In genomic region chr10:29636178-29636577, GRCh38 we compare ENCODE assay signal across 9 cellular contexts. TPM values are rescaled to one million over a fixed set of nuclear protein-coding genes. Genes with fewer than 3 reads are reported as not detected.
DNase-seq lines count a peak whose midpoint lies in the region; ATAC-seq and TF ChIP-seq lines count a peak whose summit lies in the region.
"Had no signal": no experiment of that assay in that cellular context is flagged by ENCODE, and none has a peak within 500 bp of the region (broad histone marks: within the 10 kb centered on the region; RNA-seq: fewer than 3 reads in every experiment).

No MANE protein-coding gene starts in this region.

- no peak for TF ChIP-seq CTCF in neural progenitor cell (IDR thresholded peaks at IDR 0.05)

- H3K9me3 Mint-ChIP-seq in neural progenitor cell: peaks cover 5% of the 10 kb centered on the region

- H4K20me1 ChIP-seq in neural progenitor cell (ENCODE audit: low read depth): no peaks in the 10 kb centered on the region

- peaks cover 30% of the 10 kb centered on the region for H3K4me1 ChIP-seq in effector memory CD4-positive, alpha-beta T cell (ENCODE audit: control insufficient read depth, insufficient read depth, low read length, poor library complexity, severe bottlenecking)
- peaks cover 34% of the 10 kb centered on the region for H3K4me1 ChIP-seq in neural progenitor cell

- peaks cover 28% of the 10 kb centered on the region for H3K4me1 Mint-ChIP-seq in neural progenitor cell

- H3K27me3 ChIP-seq in effector memory CD4-positive, alpha-beta T cell (replicated peaks; ENCODE audit: control insufficient read depth, insufficient read depth, low read length, poor library complexity, severe bottlenecking): no peaks in the 10 kb centered on the region
- H3K27me3 ChIP-seq in neural progenitor cell: no peaks in the 10 kb centered on the region

- peaks cover 21% of the 10 kb centered on the region for H3F3A ChIP-seq in neural progenitor cell (ENCODE audit: low read depth)

- peak overlapping the region; percentile 71 for H3K27ac ChIP-seq in effector memory CD4-positive, alpha-beta T cell (ENCODE audit: insufficient read depth, low read length, poor library complexity, severe bottlenecking)
- H3K27ac ChIP-seq in neural progenitor cell: peak overlapping the region; percentile 32

- H3K27me3 Mint-ChIP-seq in neural progenitor cell (ENCODE audit: insufficient read depth, low read depth): peaks cover 7% of the 10 kb centered on the region

- peaks cover 21% of the 10 kb centered on the region for H3K79me2 ChIP-seq in neural progenitor cell (ENCODE audit: low read depth)

- peak; percentile 52 for DNase-seq in COLO829 (ENCODE audit: low spot score)
- DNase-seq in NCI-H748 (lab: John Stamatoyannopoulos, UW; ENCODE audit: unreplicated experiment): peak; percentile 56
- DNase-seq in effector memory CD4-positive, alpha-beta T cell: no peak
- no peak for DNase-seq in neural progenitor cell (ENCODE audit: low spot score)
- no peak for DNase-seq in NCI-H2107 (lab: John Stamatoyannopoulos, UW)
- DNase-seq in cerebellum (ENCODE audit: low spot score): no peak
- DNase-seq in stimulated activated CD4-positive, alpha-beta T cell treated with anti-CD3 and anti-CD28 coated beads, Interleukin-12 subunit alpha, Interleukin-12 subunit beta, amount 100 ng/mL, for 4 hours: no peak
- DNase-seq: activated CD4-positive, alpha-beta T cell treated with anti-CD3 and anti-CD28 coated beads for 1 hour had no signal

- ATAC-seq in HG02678 (IDR thresholded peaks at IDR 0.05; ENCODE audit: unreplicated experiment): no peak

- H3K9ac ChIP-seq in neural progenitor cell: no peak overlapping the region

- H2AFZ ChIP-seq in neural progenitor cell (replicated peaks): no peak overlapping the region

- H3K36me3 Mint-ChIP-seq in neural progenitor cell: peaks cover 13% of the 10 kb centered on the region

- no peak overlapping the region for H3K27ac Mint-ChIP-seq in neural progenitor cell

- H3K9me3 ChIP-seq in effector memory CD4-positive, alpha-beta T cell (ENCODE audit: control insufficient read depth, low read length): no peaks in the 10 kb centered on the region
- no peaks in the 10 kb centered on the region for H3K9me3 ChIP-seq in neural progenitor cell (ENCODE audit: low read depth)

- H3K4me3 ChIP-seq in effector memory CD4-positive, alpha-beta T cell (ENCODE audit: insufficient read depth, low read depth, low read length, poor library complexity, severe bottlenecking): no peak overlapping the region
- no peak overlapping the region for H3K4me3 ChIP-seq in neural progenitor cell

- H3K36me3 ChIP-seq in effector memory CD4-positive, alpha-beta T cell (ENCODE audit: control insufficient read depth, insufficient read depth, low read length): no peaks in the 10 kb centered on the region
- H3K36me3 ChIP-seq in neural progenitor cell: no peaks in the 10 kb centered on the region

- H3K4me3 Mint-ChIP-seq in neural progenitor cell: no peak overlapping the region

- peak overlapping the region; percentile 51 for H3K4me2 ChIP-seq in neural progenitor cell

RNA-seq across cellular contexts. Expression of gene SVIL, which starts 1.4 kb away (rescaled TPM):
- 21.6 and 25.1 TPM in 2 replicates for total RNA-seq in neural progenitor cell (ENCODE audit: low replicate concordance)
- 46.3 TPM for total RNA-seq in cerebellum

Comparison
In these comparisons a context has a peak if more than half of its experiments do, and no peak if none do; other contexts are left out.
1. DNase-seq: peak in COLO829 (single experiment) and NCI-H748 (single experiment); none in effector memory CD4-positive, alpha-beta T cell (0 of 3), neural progenitor cell (single experiment), NCI-H2107 (single experiment), cerebellum (single experiment) and stimulated activated CD4-positive, alpha-beta T cell treated with anti-CD3 and anti-CD28 coated beads, Interleukin-12 subunit alpha, Interleukin-12 subunit beta, amount 100 ng/mL, for 4 hours (single experiment).